In genomic region chr18:4450065-4450676, GRCh38 we compare ENCODE assay signal across 22 cellular contexts. TPM values are rescaled to one million over a fixed set of nuclear protein-coding genes. Genes with fewer than 3 reads are reported as not detected.
DNase-seq lines count a peak whose midpoint lies in the region; TF ChIP-seq lines count a peak whose summit lies in the region.
"Had no signal": no experiment of that assay in that cellular context is flagged by ENCODE, and none has a peak within 500 bp of the region (broad histone marks: within the 10 kb centered on the region; RNA-seq: fewer than 3 reads in every experiment).

No MANE protein-coding gene starts in this region.

- no peaks in the 10 kb centered on the region for H3K4me1 Mint-ChIP-seq in activated naive CD8-positive, alpha-beta T cell treated with anti-CD3 and anti-CD28 coated beads for 36 hours
- H3K4me1 Mint-ChIP-seq: B cell; memory B cell; natural killer cell; stimulated activated memory B cell treated with anti-CD40 and anti-IgM and Interleukin-4, amounts not matched to agents 10 μg/mL and 1 μg/mL and 100 μg/mL, for 72 hours had no signal

- POLR2A ChIA-PET in RWPE1 (lab: Yijun Ruan, JAX; ENCODE audit: low non-redundant PET): no interaction called here

- TF ChIP-seq CTCF in RWPE1 (conservative IDR thresholded peaks at IDR 0.05; ENCODE audit: low read depth): no peak

- H3K27ac ChIP-seq in RWPE1: no peak overlapping the region
- H3K27ac ChIP-seq: adrenal gland, parathyroid adenoma, sigmoid colon had no signal

- in situ Hi-C loops in SK-MEL-5 (cut with HindIII; ENCODE audit: low pct_unique_long_range_greater_than_20kb, low sequenced_read_pairs): no loop called here

- H3K4me3 Mint-ChIP-seq in activated naive CD8-positive, alpha-beta T cell treated with anti-CD3 and anti-CD28 coated beads for 36 hours: no peak overlapping the region
- H3K4me3 Mint-ChIP-seq: B cell; dendritic cell treated with granulocyte-macrophage colony-stimulating factor and Interleukin-4, amounts not matched to agents 40 ng/mL and 50 ng/mL, for 4 days; memory B cell; natural killer cell; stimulated activated memory B cell treated with anti-CD40 and anti-IgM and Interleukin-4, amounts not matched to agents 10 μg/mL and 1 μg/mL and 100 μg/mL, for 72 hours had no signal

- intact Hi-C loops in posterior vena cava (cut with DNase I): no loop called here

- no peaks in the 10 kb centered on the region for H3K36me3 Mint-ChIP-seq in activated naive CD8-positive, alpha-beta T cell treated with anti-CD3 and anti-CD28 coated beads for 36 hours
- H3K36me3 Mint-ChIP-seq: memory B cell; stimulated activated memory B cell treated with anti-CD40 and anti-IgM and Interleukin-4, amounts not matched to agents 10 μg/mL and 1 μg/mL and 100 μg/mL, for 72 hours had no signal

- H3K27ac Mint-ChIP-seq in activated naive CD8-positive, alpha-beta T cell treated with anti-CD3 and anti-CD28 coated beads for 36 hours: no peak overlapping the region
- H3K27ac Mint-ChIP-seq: B cell; dendritic cell treated with granulocyte-macrophage colony-stimulating factor and Interleukin-4, amounts not matched to agents 40 ng/mL and 50 ng/mL, for 4 days; memory B cell; natural killer cell; stimulated activated memory B cell treated with anti-CD40 and anti-IgM and Interleukin-4, amounts not matched to agents 10 μg/mL and 1 μg/mL and 100 μg/mL, for 72 hours had no signal

- peak; percentile 88 for DNase-seq in DMS 273 (lab: John Stamatoyannopoulos, UW; ENCODE audit: unreplicated experiment)
- DNase-seq in HT-29 (ENCODE audit: low spot score): peak; percentile 17
- peak; percentile 27 for DNase-seq in SK-MEL-5 (ENCODE audit: low read depth, low spot score)
- peak; percentile 43 for DNase-seq in medulla oblongata (ENCODE audit: extremely low spot score)
- DNase-seq in activated naive CD8-positive, alpha-beta T cell treated with anti-CD3 and anti-CD28 coated beads for 36 hours: no peak
- no peak for DNase-seq in RWPE1 (ENCODE audit: low spot score)
- DNase-seq in posterior vena cava (ENCODE audit: low spot score): no peak
- DNase-seq: activated CD4-positive, alpha-beta T cell treated with anti-CD3 and anti-CD28 coated beads for 4 hours; activated effector memory CD4-positive, alpha-beta T cell treated with Interleukin-2 at 50 U/mL for 16 hours; Caco-2; foreskin fibroblast; GF-D8; IMR-90; natural killer cell; NCI-H187 treated with DMSO at 0.1 percent for 48 hours; sigmoid colon had no signal

- H3K9me3 Mint-ChIP-seq in activated naive CD8-positive, alpha-beta T cell treated with anti-CD3 and anti-CD28 coated beads for 36 hours: peaks cover 1% of the 10 kb centered on the region
- H3K9me3 Mint-ChIP-seq: dendritic cell treated with granulocyte-macrophage colony-stimulating factor and Interleukin-4, amounts not matched to agents 40 ng/mL and 50 ng/mL, for 4 days had no signal

- CTCF ChIA-PET in RWPE1 (lab: Yijun Ruan, JAX): no interaction called here

- peaks cover 25% of the 10 kb centered on the region for H3K27me3 Mint-ChIP-seq in activated naive CD8-positive, alpha-beta T cell treated with anti-CD3 and anti-CD28 coated beads for 36 hours

RNA-seq across cellular contexts. Expression of gene DLGAP1, which starts 4.9 kb away (rescaled TPM):
- 0.08 and 0.53 TPM in 2 replicates for total RNA-seq in HT-29 (2014; rRNA removed; shearing (Covaris generic))
- total RNA-seq in SK-MEL-5 (2014; rRNA removed; shearing (Covaris generic)): 27.5 and 28.5 TPM in 2 replicates
- 24.2 and 33.7 TPM in 2 replicates for polyA plus RNA-seq in SK-MEL-5 (2015; cell fraction: cytosol; rRNA removed)
- 18.4 and 19.4 TPM in 2 replicates for polyA plus RNA-seq in SK-MEL-5 (2015; cell fraction: nucleus; rRNA removed)
- total RNA-seq in activated naive CD8-positive, alpha-beta T cell treated with anti-CD3 and anti-CD28 coated beads for 36 hours: not detected
- total RNA-seq in posterior vena cava: under 1 TPM; 0.05 to 0.32 TPM
- total RNA-seq: natural killer cell had no signal

Comparison
In these comparisons a context has a peak if more than half of its experiments do, and no peak if none do; other contexts are left out.
1. DNase-seq: peak in DMS 273 (single experiment), HT-29 (single experiment), SK-MEL-5 (single experiment) and medulla oblongata (single experiment); none in activated naive CD8-positive, alpha-beta T cell treated with anti-CD3 and anti-CD28 coated beads for 36 hours (single experiment), RWPE1 (single experiment) and posterior vena cava (single experiment).
2. RNA of gene DLGAP1, which starts 4.9 kb away (total RNA-seq): 27.5 to 28.5 TPM in SK-MEL-5; 0.08 to 0.53 TPM in HT-29, 0.05 to 0.32 TPM in posterior vena cava and not detected in activated naive CD8-positive, alpha-beta T cell treated with anti-CD3 and anti-CD28 coated beads for 36 hours; every median in the first group is over 10 times any median in the second.